Comparison of ENCODE assay signal across 1 cellular context in the genomic region with DNA sequence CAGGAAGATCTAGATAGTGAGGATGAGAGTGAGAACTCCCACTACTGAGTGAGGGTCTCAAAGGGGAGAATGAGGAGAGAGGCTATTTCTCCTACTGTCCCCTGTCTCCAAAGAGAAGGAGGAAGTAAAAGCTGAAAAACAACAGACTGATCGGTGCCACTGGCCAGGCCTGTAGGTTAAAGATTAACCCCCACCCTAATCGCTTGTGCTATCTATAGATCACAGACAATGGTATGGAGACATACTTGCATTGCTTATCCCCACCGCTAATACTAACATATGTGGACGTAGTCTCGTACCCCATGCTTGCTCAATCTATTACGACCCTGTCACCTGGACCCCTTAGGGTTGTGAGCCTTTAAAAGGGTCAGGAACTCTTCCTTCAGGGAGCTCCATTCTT.
TF ChIP-seq lines count a peak whose summit lies in the region.

No MANE protein-coding gene starts in this region.

TF ChIP-seq in H1, 55 proteins besides CTCF, POLR2A, EP300 and RAD21 (continued from another document):
- TF ChIP-seq, protein P1, sequence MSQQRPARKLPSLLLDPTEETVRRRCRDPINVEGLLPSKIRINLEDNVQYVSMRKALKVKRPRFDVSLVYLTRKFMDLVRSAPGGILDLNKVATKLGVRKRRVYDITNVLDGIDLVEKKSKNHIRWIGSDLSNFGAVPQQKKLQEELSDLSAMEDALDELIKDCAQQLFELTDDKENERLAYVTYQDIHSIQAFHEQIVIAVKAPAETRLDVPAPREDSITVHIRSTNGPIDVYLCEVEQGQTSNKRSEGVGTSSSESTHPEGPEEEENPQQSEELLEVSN (IDR thresholded peaks at IDR 0.05): no peak
- TF ChIP-seq SIRT6 (IDR thresholded peaks at IDR 0.05; ENCODE audit: low read length) (no peak), JUND (IDR thresholded peaks at IDR 0.05; ENCODE audit: low read length) (no peak), RNF2 (IDR thresholded peaks at IDR 0.05; ENCODE audit: borderline replicate concordance, low read depth, low read length, missing control alignments, poor library complexity, severe bottlenecking) (no peak), SRF (IDR thresholded peaks at IDR 0.05; ENCODE audit: low read depth, low read length) (no peak), GABPA (IDR thresholded peaks at IDR 0.05; ENCODE audit: borderline replicate concordance, insufficient read depth, low read length) (no peak), SP4 (IDR thresholded peaks at IDR 0.05; ENCODE audit: low read length) (no peak), TCF12 (IDR thresholded peaks at IDR 0.05; ENCODE audit: low read depth, low read length) (no peak), CTBP2 (IDR thresholded peaks at IDR 0.05; ENCODE audit: borderline replicate concordance, insufficient read depth, insufficient read length, low read length) (no peak)
